In the genomic region with DNA sequence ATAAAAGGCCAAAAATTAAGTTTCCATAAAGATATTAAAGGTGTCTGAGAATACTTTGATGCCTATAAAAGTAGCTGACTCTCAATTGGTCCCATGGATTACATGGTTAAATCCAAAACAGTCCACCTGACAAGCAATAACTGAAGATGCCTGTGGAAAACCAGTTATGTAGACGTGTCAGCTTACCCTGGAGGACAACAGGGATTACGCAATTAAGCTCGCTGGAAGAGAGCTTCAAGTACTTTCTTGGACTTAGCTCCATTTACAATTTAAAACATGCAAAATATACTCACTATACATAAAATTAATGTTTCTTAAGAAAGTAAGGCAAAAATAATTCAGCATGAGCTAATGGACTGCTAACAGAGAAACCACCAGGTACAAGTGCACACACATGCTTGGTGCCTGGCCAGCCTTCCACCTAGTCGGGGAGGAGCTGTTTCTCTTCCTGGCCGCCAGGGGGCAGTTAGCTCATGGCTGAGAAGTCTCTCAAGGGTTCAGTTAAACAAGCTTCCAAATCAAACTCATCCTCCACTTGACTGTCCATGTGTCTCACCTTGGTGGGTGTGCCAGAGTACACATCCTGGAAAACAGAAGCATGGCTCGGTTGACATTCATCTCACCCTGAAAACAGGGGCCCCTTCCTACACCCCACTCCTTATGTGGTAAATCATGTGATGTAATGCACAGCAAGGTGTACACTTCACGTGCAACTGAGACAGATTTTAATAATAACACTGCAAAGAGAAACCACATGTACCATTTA, we compare ENCODE assay signal across 8 cellular contexts. TPM values are rescaled to one million over a fixed set of nuclear protein-coding genes. Genes with fewer than 3 reads are reported as not detected.
A peak's percentile ranks its signal among the peaks of the same experiment; 100 is the strongest.
DNase-seq lines count a peak whose midpoint lies in the region; ATAC-seq and TF ChIP-seq lines count a peak whose summit lies in the region.

No MANE protein-coding gene starts in this region.

- H3K36me3 ChIP-seq in BE2C (peaks cover 69% of the 10 kb centered on the region), trophoblast cell (ENCODE audit: control insufficient read depth in 1 of 2, insufficient read depth in 2 of 2, low read length in 2 of 2) (peaks cover 46 to 63% of the 10 kb centered on the region in 2 experiments)

- H2BK120ac ChIP-seq in trophoblast cell (ENCODE audit: insufficient read depth, low read length, poor library complexity) = no peak overlapping the region

- H3K4me1 Mint-ChIP-seq in activated T-helper 2 cell treated with anti-CD3 and anti-CD28 coated beads, Interferon-gamma antibody, Interleukin-2, Interleukin-4, amounts not matched to agents 10 μg/mL and 5 μg/mL and 100 μg/mL, durations not matched to agents 14 hours and 24 hours and 36 hours (ENCODE audit: low read depth) = peaks cover 6% of the 10 kb centered on the region
- H3K4me1 Mint-ChIP-seq in type B pancreatic cell (ENCODE audit: unreplicated experiment) = no peaks in the 10 kb centered on the region

- H3K4me3 Mint-ChIP-seq in activated T-helper 2 cell treated with anti-CD3 and anti-CD28 coated beads, Interferon-gamma antibody, Interleukin-2, Interleukin-4, amounts not matched to agents 10 μg/mL and 5 μg/mL and 100 μg/mL, durations not matched to agents 14 hours and 24 hours and 36 hours (ENCODE audit: low read depth) = no peak overlapping the region
- H3K4me3 Mint-ChIP-seq in type B pancreatic cell = no peak overlapping the region

- intact Hi-C loops in activated T-helper 2 cell treated with anti-CD3 and anti-CD28 coated beads, Interferon-gamma antibody, Interleukin-2, Interleukin-4, amounts not matched to agents 10 μg/mL and 5 μg/mL and 100 μg/mL, durations not matched to agents 14 hours and 24 hours and 36 hours (cut with micrococcal nuclease) = loop anchor here (1.0 kb wide), 2 partner anchors 19 to 33 kb away; partner anchors contain the start of gene SLBP

- H4K12ac ChIP-seq in trophoblast cell (ENCODE audit: low read depth, low read length) = no peak overlapping the region

- no peaks in the 10 kb centered on the region for H3K9me3 ChIP-seq in BE2C
- H3K9me3 ChIP-seq in trophoblast cell (ENCODE audit: insufficient read depth, low read depth, low read length) = no peaks in the 10 kb centered on the region

- no peak overlapping the region for H2BK5ac ChIP-seq in trophoblast cell (ENCODE audit: low read depth, low read length, poor library complexity)

- H3K27me3 Mint-ChIP-seq in activated T-helper 2 cell treated with anti-CD3 and anti-CD28 coated beads, Interferon-gamma antibody, Interleukin-2, Interleukin-4, amounts not matched to agents 10 μg/mL and 5 μg/mL and 100 μg/mL, durations not matched to agents 14 hours and 24 hours and 36 hours (ENCODE audit: low read depth) = no peaks in the 10 kb centered on the region
- no peaks in the 10 kb centered on the region for H3K27me3 Mint-ChIP-seq in type B pancreatic cell

- H3K9ac ChIP-seq in trophoblast cell (ENCODE audit: low read length) = no peak overlapping the region

- H3K9me3 Mint-ChIP-seq in activated T-helper 2 cell treated with anti-CD3 and anti-CD28 coated beads, Interferon-gamma antibody, Interleukin-2, Interleukin-4, amounts not matched to agents 10 μg/mL and 5 μg/mL and 100 μg/mL, durations not matched to agents 14 hours and 24 hours and 36 hours = no peaks in the 10 kb centered on the region
- H3K9me3 Mint-ChIP-seq in type B pancreatic cell = no peaks in the 10 kb centered on the region

- H3K4me1 ChIP-seq in BE2C (no peaks in the 10 kb centered on the region), foreskin keratinocyte (no peaks in the 10 kb centered on the region), trophoblast cell (ENCODE audit: control insufficient read depth in 1 of 2, insufficient read depth in 2 of 2, low read length in 2 of 2) (no peaks in the 10 kb centered on the region)

- peaks cover 70% of the 10 kb centered on the region for H3K36me3 Mint-ChIP-seq in activated T-helper 2 cell treated with anti-CD3 and anti-CD28 coated beads, Interferon-gamma antibody, Interleukin-2, Interleukin-4, amounts not matched to agents 10 μg/mL and 5 μg/mL and 100 μg/mL, durations not matched to agents 14 hours and 24 hours and 36 hours (ENCODE audit: low read depth)
- H3K36me3 Mint-ChIP-seq in type B pancreatic cell = peaks cover 21% of the 10 kb centered on the region

- H2AFZ ChIP-seq in trophoblast cell (ENCODE audit: insufficient read depth, low read length, poor library complexity) = no peak overlapping the region

- DNase-seq in BE2C (peak; percentile 67), LHCN-M2 (ENCODE audit: low read depth) (peak; percentile 71), SHP77 (lab: John Stamatoyannopoulos, UW) (peak; percentile 16 to 55), foreskin keratinocyte (peak; percentile 54 to 68), trophoblast cell (peak; percentile 77 to 95), type B pancreatic cell (ENCODE audit: extremely low spot score, unreplicated experiment) (no peak)
- DNase-seq in activated T-helper 2 cell treated with anti-CD3 and anti-CD28 coated beads, Interferon-gamma antibody, Interleukin-2, Interleukin-4, amounts not matched to agents 10 μg/mL and 5 μg/mL and 100 μg/mL, durations not matched to agents 14 hours and 24 hours and 36 hours (ENCODE audit: low spot score) = peak; percentile 68

- H3K27ac ChIP-seq in foreskin keratinocyte (no peak overlapping the region), trophoblast cell (ENCODE audit: low read depth, low read length) (no peak overlapping the region)

- H4K91ac ChIP-seq in trophoblast cell (ENCODE audit: low read depth, low read length) = no peak overlapping the region

- H2AK5ac ChIP-seq in trophoblast cell (ENCODE audit: low read length) = no peak overlapping the region

- H3K4ac ChIP-seq in trophoblast cell (ENCODE audit: low read depth, low read length) = no peak overlapping the region

- H3K14ac ChIP-seq in trophoblast cell (ENCODE audit: low read length) = no peak overlapping the region

- H3K27me3 ChIP-seq in BE2C = no peaks in the 10 kb centered on the region
- no peaks in the 10 kb centered on the region for H3K27me3 ChIP-seq in foreskin keratinocyte
- no peaks in the 10 kb centered on the region for H3K27me3 ChIP-seq in trophoblast cell (ENCODE audit: insufficient read depth, low read length)

- ATAC-seq in GM19438 (IDR thresholded peaks at IDR 0.05; ENCODE audit: low read depth, unreplicated experiment) (peak; percentile 68), foreskin keratinocyte (peak; percentile 88)

- no CpG with 5 or more reads among the region's 7 CpGs for WGBS in trophoblast cell (ENCODE audit: extremely low coverage, insufficient coverage, insufficient read length)

- H3K27ac Mint-ChIP-seq in activated T-helper 2 cell treated with anti-CD3 and anti-CD28 coated beads, Interferon-gamma antibody, Interleukin-2, Interleukin-4, amounts not matched to agents 10 μg/mL and 5 μg/mL and 100 μg/mL, durations not matched to agents 14 hours and 24 hours and 36 hours = peak overlapping the region; percentile 58
- peak overlapping the region; percentile 70 for H3K27ac Mint-ChIP-seq in type B pancreatic cell

- no peaks in the 10 kb centered on the region for H3K79me1 ChIP-seq in trophoblast cell (ENCODE audit: low read length)

- H3K23ac ChIP-seq in trophoblast cell (ENCODE audit: low read length) = no peak overlapping the region

- no peak overlapping the region for H3K18ac ChIP-seq in trophoblast cell (ENCODE audit: low read length)

- H2BK12ac ChIP-seq in trophoblast cell (ENCODE audit: low read length) = no peak overlapping the region

- no peak overlapping the region for H3K4me2 ChIP-seq in trophoblast cell (ENCODE audit: low read length)

- TF ChIP-seq CTCF in BE2C (IDR thresholded peaks at IDR 0.05; ENCODE audit: low read depth, low read length) (peak; percentile 98), foreskin keratinocyte (conservative IDR thresholded peaks at IDR 0.05) (peak; percentile 92), type B pancreatic cell (conservative IDR thresholded peaks at IDR 0.05) (peak; percentile 97)

- H3K79me2 ChIP-seq in trophoblast cell (ENCODE audit: control insufficient read depth, insufficient read depth, low read length, poor library complexity) = no peaks in the 10 kb centered on the region

- H3K4me3 ChIP-seq in BE2C (ENCODE audit: low read depth, low read length) (no peak overlapping the region), trophoblast cell (ENCODE audit: low read depth, low read length) (no peak overlapping the region)

- H4K8ac ChIP-seq in trophoblast cell (ENCODE audit: low read depth, low read length) = no peak overlapping the region

RNA-seq across cellular contexts. Expression of gene FAM53A, which starts 9.2 kb away (rescaled TPM):
- polyA plus RNA-seq in BE2C (2012; ENCODE audit: insufficient read depth, insufficient read length, low read depth) = 6.2 TPM
- total RNA-seq in LHCN-M2 (2014; rRNA removed) (11.1 and 12.3 TPM in 2 replicates), foreskin keratinocyte (0.74 and 1.3 TPM in 2 replicates), type B pancreatic cell (ENCODE audit: low replicate concordance) (0.90 and 3.2 TPM in 2 replicates)
- 3.6 TPM for polyA plus RNA-seq in LHCN-M2 (2012)
- total RNA-seq in activated T-helper 2 cell treated with anti-CD3 and anti-CD28 coated beads, Interferon-gamma antibody, Interleukin-2, Interleukin-4, amounts not matched to agents 10 μg/mL and 5 μg/mL and 100 μg/mL, durations not matched to agents 14 hours and 24 hours and 36 hours = 2.7 and 3.3 TPM in 2 replicates
- polyA plus RNA-seq in foreskin keratinocyte = 0.61 and 1.5 TPM in 2 replicates
- polyA plus RNA-seq in trophoblast cell (2013) = 0.29 and 0.31 TPM in 2 replicates

RNA-seq across cellular contexts. Expression of gene SLBP, which starts 18.8 kb away (rescaled TPM):
- 66.8 TPM for polyA plus RNA-seq in BE2C (2012; ENCODE audit: insufficient read depth, insufficient read length, low read depth)
- total RNA-seq in LHCN-M2 (2014; rRNA removed) (167 and 173 TPM in 2 replicates), foreskin keratinocyte (77.9 and 80.3 TPM in 2 replicates), type B pancreatic cell (ENCODE audit: low replicate concordance) (40.2 and 46.0 TPM in 2 replicates)
- 62.0 TPM for polyA plus RNA-seq in LHCN-M2 (2012)
- total RNA-seq in activated T-helper 2 cell treated with anti-CD3 and anti-CD28 coated beads, Interferon-gamma antibody, Interleukin-2, Interleukin-4, amounts not matched to agents 10 μg/mL and 5 μg/mL and 100 μg/mL, durations not matched to agents 14 hours and 24 hours and 36 hours = 125 and 127 TPM in 2 replicates
- polyA plus RNA-seq in foreskin keratinocyte = 59.9 and 67.7 TPM in 2 replicates
- 33.4 and 33.6 TPM in 2 replicates for polyA plus RNA-seq in trophoblast cell (2013)

RNA-seq across cellular contexts. Expression of gene TMEM129, which starts 27.8 kb away (rescaled TPM):
- polyA plus RNA-seq in BE2C (2012; ENCODE audit: insufficient read depth, insufficient read length, low read depth) = 87.6 TPM
- 61.3 and 62.2 TPM in 2 replicates for total RNA-seq in LHCN-M2 (2014; rRNA removed)
- polyA plus RNA-seq in LHCN-M2 (2012) = 21.4 TPM
- total RNA-seq in activated T-helper 2 cell treated with anti-CD3 and anti-CD28 coated beads, Interferon-gamma antibody, Interleukin-2, Interleukin-4, amounts not matched to agents 10 μg/mL and 5 μg/mL and 100 μg/mL, durations not matched to agents 14 hours and 24 hours and 36 hours = 23.5 and 27.1 TPM in 2 replicates
- total RNA-seq in foreskin keratinocyte = 24.3 and 26.4 TPM in 2 replicates
- polyA plus RNA-seq in foreskin keratinocyte = 23.7 and 24.3 TPM in 2 replicates
- 9.4 TPM in 2 replicates for polyA plus RNA-seq in trophoblast cell (2013)
- 38.5 and 41.0 TPM in 2 replicates for total RNA-seq in type B pancreatic cell (ENCODE audit: low replicate concordance)

RNA-seq across cellular contexts. Expression of gene TACC3, which starts 28.0 kb away (rescaled TPM):
- 38.0 TPM for polyA plus RNA-seq in BE2C (2012; ENCODE audit: insufficient read depth, insufficient read length, low read depth)
- total RNA-seq in LHCN-M2 (2014; rRNA removed) = 54.8 and 59.6 TPM in 2 replicates
- 75.6 TPM for polyA plus RNA-seq in LHCN-M2 (2012)
- 137 and 141 TPM in 2 replicates for total RNA-seq in activated T-helper 2 cell treated with anti-CD3 and anti-CD28 coated beads, Interferon-gamma antibody, Interleukin-2, Interleukin-4, amounts not matched to agents 10 μg/mL and 5 μg/mL and 100 μg/mL, durations not matched to agents 14 hours and 24 hours and 36 hours
- 69.4 and 94.8 TPM in 2 replicates for total RNA-seq in foreskin keratinocyte
- 86.2 and 112 TPM in 2 replicates for polyA plus RNA-seq in foreskin keratinocyte
- polyA plus RNA-seq in trophoblast cell (2013) = 50.0 and 54.9 TPM in 2 replicates
- total RNA-seq in type B pancreatic cell (ENCODE audit: low replicate concordance) = 35.9 and 91.4 TPM in 2 replicates
